ENCODE assay signal across 24 cellular contexts in genomic region chr1:205072881-205073280, GRCh38. TPM values are rescaled to one million over a fixed set of nuclear protein-coding genes. Genes with fewer than 3 reads are reported as not detected.
"Had no signal": no experiment of that assay in that cellular context is flagged by ENCODE, and none has a peak within 500 bp of the region (broad histone marks: within the 10 kb centered on the region; RNA-seq: fewer than 3 reads in every experiment).

No MANE protein-coding gene starts in this region.

- H3K27me3 ChIP-seq: neutrophil, ovary, spleen had no signal

- H3K4me1 ChIP-seq: prostate gland, spleen had no signal

- H3K4me1 Mint-ChIP-seq: activated B cell treated with CpG ODN at 0.5 μM for 24 hours had no signal

- H3K36me3 ChIP-seq: neutrophil, ovary, prostate gland, spleen had no signal

- H3K9me3 ChIP-seq: neutrophil, ovary, prostate gland, spleen had no signal

- H3K9me3 Mint-ChIP-seq: activated B cell treated with CpG ODN at 0.5 μM for 24 hours; activated naive CD4-positive, alpha-beta T cell treated with anti-CD3 and anti-CD28 coated beads for 36 hours; activated T-cell treated with anti-CD3 and anti-CD28 coated beads, Interleukin-2, amount 50 U/mL, for 72 hours; dendritic cell treated with granulocyte-macrophage colony-stimulating factor and Interleukin-4, amounts not matched to agents 40 ng/mL and 50 ng/mL, for 4 days; nephron; T-helper 1 cell treated with Interleukin-12 subunit alpha and Interleukin-12 subunit beta and Interleukin-4 antibody, amounts not matched to agents 30 μg/mL and 1 μg/mL, for 36 hours had no signal

- H3K27me3 Mint-ChIP-seq: activated B cell treated with CpG ODN at 0.5 μM for 24 hours; dendritic cell treated with granulocyte-macrophage colony-stimulating factor and Interleukin-4, amounts not matched to agents 40 ng/mL and 50 ng/mL, for 4 days had no signal

- H3K4me3 Mint-ChIP-seq: activated B cell treated with CpG ODN at 0.5 μM for 24 hours; activated naive CD4-positive, alpha-beta T cell treated with anti-CD3 and anti-CD28 coated beads for 36 hours; activated T-cell treated with anti-CD3 and anti-CD28 coated beads, Interleukin-2, amount 50 U/mL, for 72 hours; dendritic cell treated with granulocyte-macrophage colony-stimulating factor and Interleukin-4, amounts not matched to agents 40 ng/mL and 50 ng/mL, for 4 days; nephron; T-helper 1 cell treated with Interleukin-12 subunit alpha and Interleukin-12 subunit beta and Interleukin-4 antibody, amounts not matched to agents 30 μg/mL and 1 μg/mL, for 36 hours had no signal

- H3K4me3 ChIP-seq: ovary, prostate gland, spleen had no signal

- H3K27ac ChIP-seq: neutrophil, ovary, prostate gland, spleen had no signal

- FAIRE-seq: endometrium, frontal cortex had no signal

- H3K27ac Mint-ChIP-seq: activated B cell treated with CpG ODN at 0.5 μM for 24 hours; activated naive CD4-positive, alpha-beta T cell treated with anti-CD3 and anti-CD28 coated beads for 36 hours; activated T-cell treated with anti-CD3 and anti-CD28 coated beads, Interleukin-2, amount 50 U/mL, for 72 hours; dendritic cell treated with granulocyte-macrophage colony-stimulating factor and Interleukin-4, amounts not matched to agents 40 ng/mL and 50 ng/mL, for 4 days; nephron; T-helper 1 cell treated with Interleukin-12 subunit alpha and Interleukin-12 subunit beta and Interleukin-4 antibody, amounts not matched to agents 30 μg/mL and 1 μg/mL, for 36 hours had no signal

- DNase-seq: activated B cell treated with CpG ODN at 0.5 μM for 24 hours; activated CD4-positive, alpha-beta T cell treated with anti-CD3 and anti-CD28 coated beads for 4 hours; activated CD4-positive, alpha-beta T cell treated with anti-CD3 and anti-CD28 coated beads, Interleukin-2, amount 50 U/mL, for 48 hours; activated effector memory CD4-positive, alpha-beta T cell treated with Interleukin-2 at 50 U/mL for 16 hours; activated naive CD4-positive, alpha-beta T cell treated with anti-CD3 and anti-CD28 coated beads for 36 hours; activated T-cell treated with anti-CD3 and anti-CD28 coated beads, Interleukin-2, amount 50 U/mL, for 72 hours; effector CD4-positive, alpha-beta T cell; glutamatergic neuron; hypothalamus; left cardiac atrium; mesenchymal stem cell; ovary; spleen; stimulated activated CD4-positive, alpha-beta T cell treated with anti-CD3 and anti-CD28 coated beads, Interleukin-4, amount 100 ng/mL, for 1 hour; stimulated activated naive CD4-positive, alpha-beta T cell treated with Interleukin-2 at 50 U/mL for 16 hours had no signal

RNA-seq across cellular contexts. Expression of gene CNTN2, which starts 29.9 kb away (rescaled TPM):
- total RNA-seq: activated B cell treated with CpG ODN at 0.5 μM for 24 hours; activated CD8-positive, alpha-beta memory T cell treated with anti-CD3 and anti-CD28 coated beads for 36 hours; activated naive CD4-positive, alpha-beta T cell treated with anti-CD3 and anti-CD28 coated beads for 36 hours; activated T-cell treated with anti-CD3 and anti-CD28 coated beads, Interleukin-2, amount 50 U/mL, for 72 hours; myocyte had no signal
